Comparison of ENCODE assay signal across 21 cellular contexts in genomic region chr14:104036250-104036649, GRCh38. TPM values are rescaled to one million over a fixed set of nuclear protein-coding genes. Genes with fewer than 3 reads are reported as not detected.
DNase-seq lines count a peak whose midpoint lies in the region; TF ChIP-seq lines count a peak whose summit lies in the region.
"Had no signal": no experiment of that assay in that cellular context is flagged by ENCODE, and none has a peak within 500 bp of the region (broad histone marks: within the 10 kb centered on the region; RNA-seq: fewer than 3 reads in every experiment).

No MANE protein-coding gene starts in this region.

- H3K36me3 Mint-ChIP-seq in CD8-positive, alpha-beta memory T cell: no peaks in the 10 kb centered on the region

- CTCF ChIA-PET in CD8-positive, alpha-beta memory T cell (lab: Charles Lee): no interaction called here

- intact Hi-C loops in vagina (cut with DNase I): no loop called here

- H3K4me3 ChIP-seq in CD8-positive, alpha-beta memory T cell (ENCODE audit: low read length): no peak overlapping the region
- no peak overlapping the region for H3K4me3 ChIP-seq in vagina
- H3K4me3 ChIP-seq: A549, GM12878, SJSA1 had no signal

- no peaks in the 10 kb centered on the region for H3K27me3 ChIP-seq in CD8-positive, alpha-beta memory T cell (ENCODE audit: insufficient read depth, low read length, poor library complexity, severe bottlenecking)
- H3K27me3 ChIP-seq in vagina: no peaks in the 10 kb centered on the region
- H3K27me3 ChIP-seq: BE2C, SJSA1 had no signal

- H3K36me3 ChIP-seq in CD8-positive, alpha-beta memory T cell (ENCODE audit: insufficient read depth, low read length): no peaks in the 10 kb centered on the region
- H3K36me3 ChIP-seq in vagina: no peaks in the 10 kb centered on the region
- H3K36me3 ChIP-seq: BE2C, SJSA1 had no signal

- H3K27ac Mint-ChIP-seq in CD8-positive, alpha-beta memory T cell: no peak overlapping the region
- H3K27ac Mint-ChIP-seq: H9 had no signal

- POLR2A ChIA-PET in CD8-positive, alpha-beta memory T cell (lab: Charles Lee): no interaction called here

- H3K4me1 ChIP-seq in CD8-positive, alpha-beta memory T cell (ENCODE audit: insufficient read depth, low read length): no peaks in the 10 kb centered on the region
- no peaks in the 10 kb centered on the region for H3K4me1 ChIP-seq in vagina
- H3K4me1 ChIP-seq: A549, BE2C, SJSA1 had no signal

- no peak for TF ChIP-seq POLR2A in vagina (IDR thresholded peaks at IDR 0.05)

- H3K4me3 Mint-ChIP-seq in CD8-positive, alpha-beta memory T cell: no peak overlapping the region
- H3K4me3 Mint-ChIP-seq: H9 had no signal

- peaks cover 0 to 2% (median 0%) of the 10 kb centered on the region in 5 donors for H3K9me3 Mint-ChIP-seq in CD8-positive, alpha-beta memory T cell
- H3K9me3 Mint-ChIP-seq: H9 had no signal

- H3K4me1 Mint-ChIP-seq in CD8-positive, alpha-beta memory T cell: no peaks in the 10 kb centered on the region

- H3K27ac ChIP-seq in CD8-positive, alpha-beta memory T cell (ENCODE audit: low read depth, low read length): no peak overlapping the region
- H3K27ac ChIP-seq in vagina: no peak overlapping the region
- H3K27ac ChIP-seq: A549, SJSA1 had no signal

- peak in 2 of 3 experiments; percentile 32 to 63 for DNase-seq in NCI-H1417 (lab: John Stamatoyannopoulos, UW)
- DNase-seq in NCI-H1417 treated with DMSO at 0.1 percent for 48 hours (lab: John Stamatoyannopoulos, UW): no peak
- DNase-seq in D341Med (ENCODE audit: low spot score): peak; percentile 80
- peak; percentile 90 to 97 for DNase-seq in NCI-H524 (lab: John Stamatoyannopoulos, UW)
- peak; percentile 45 for DNase-seq in SHP77 treated with DMSO at 0.1 percent for 48 hours (lab: John Stamatoyannopoulos, UW)
- DNase-seq in CD8-positive, alpha-beta memory T cell: no peak
- DNase-seq in vagina (ENCODE audit: extremely low spot score in 2 of 2): no peak
- DNase-seq in activated effector memory CD4-positive, alpha-beta T cell treated with anti-CD3 and anti-CD28 coated beads, Interleukin-2, amount 50 U/mL, for 16 hours: no peak
- DNase-seq: BE2C, COR-L47, H9, Karpas-422, MV-4-11, NCI-H146, NCI-H226, NCI-H510A treated with DMSO at 0.1 percent for 48 hours, T-helper 1 cell had no signal

- H3K9me3 ChIP-seq in CD8-positive, alpha-beta memory T cell (ENCODE audit: low read length): no peaks in the 10 kb centered on the region
- H3K9me3 ChIP-seq in vagina: no peaks in the 10 kb centered on the region
- H3K9me3 ChIP-seq: A549, BE2C, SJSA1 had no signal

- peaks cover 21 to 59% of the 10 kb centered on the region in 2 donors for H3K27me3 Mint-ChIP-seq in CD8-positive, alpha-beta memory T cell

- TF ChIP-seq CTCF in vagina (IDR thresholded peaks at IDR 0.05): no peak

RNA-seq across cellular contexts. Expression of gene ASPG, which starts 49.2 kb away (rescaled TPM):
- total RNA-seq in CD8-positive, alpha-beta memory T cell: not detected
- polyA plus RNA-seq in CD8-positive, alpha-beta memory T cell: not detected
- total RNA-seq in vagina: 3.7 TPM
- total RNA-seq: GM12878, M059J, SJSA1 had no signal
- polyA plus RNA-seq: A549, GM12878 had no signal

Comparison
In these comparisons a context has a peak if more than half of its experiments do, and no peak if none do; other contexts are left out.
1. DNase-seq: peak in NCI-H1417 (2 of 3), D341Med (single experiment), NCI-H524 (2 of 2) and SHP77 treated with DMSO at 0.1 percent for 48 hours (single experiment); none in NCI-H1417 treated with DMSO at 0.1 percent for 48 hours (single experiment), CD8-positive, alpha-beta memory T cell (0 of 5), vagina (0 of 2) and activated effector memory CD4-positive, alpha-beta T cell treated with anti-CD3 and anti-CD28 coated beads, Interleukin-2, amount 50 U/mL, for 16 hours (single experiment).